Comparison of ENCODE assay signal across 8 cellular contexts in the genomic region with DNA sequence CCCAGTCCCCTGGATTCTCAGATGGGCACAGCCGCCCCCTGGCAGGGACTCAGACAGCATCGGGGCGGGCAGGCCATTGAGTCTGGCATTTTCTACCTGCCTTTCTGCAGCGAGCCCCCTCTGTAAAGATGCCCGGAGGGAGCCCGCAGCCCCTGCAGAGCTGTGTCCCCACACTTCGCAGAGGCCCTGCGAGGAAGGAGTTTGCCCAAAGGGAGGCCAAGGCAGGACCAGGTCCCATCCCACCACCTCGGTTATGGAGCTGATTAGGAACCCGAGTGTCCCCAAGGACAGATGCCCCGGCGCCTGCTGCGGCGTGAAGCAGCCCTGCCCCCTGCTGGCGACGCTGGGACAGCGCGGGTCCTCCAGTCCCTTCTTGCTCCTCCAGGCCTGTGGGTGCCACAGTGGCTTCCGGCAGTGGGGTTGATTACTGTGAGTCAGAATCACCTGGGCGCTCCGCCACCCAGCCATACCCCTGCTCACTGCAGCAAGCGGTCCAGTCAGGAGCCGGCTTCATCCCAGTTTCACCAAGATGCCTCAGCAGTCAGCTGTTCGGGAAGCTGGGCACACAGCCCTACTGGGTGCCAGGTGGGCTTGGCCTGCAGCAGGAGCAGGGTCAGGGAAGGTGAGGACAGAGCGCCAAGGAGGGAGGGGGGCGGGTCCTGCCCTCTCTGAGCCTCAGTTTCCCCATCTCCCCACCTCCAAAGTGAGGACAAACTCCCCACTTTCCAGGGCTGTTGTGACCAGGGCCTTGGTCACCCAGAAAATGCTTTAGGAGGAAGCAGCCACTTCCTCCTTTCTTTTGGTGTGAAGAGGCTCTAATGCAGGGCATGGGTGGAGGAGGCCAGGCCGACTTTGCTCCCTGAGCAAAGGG.
DNase-seq lines count a peak whose midpoint lies in the region; ATAC-seq lines count a peak whose summit lies in the region.

No MANE protein-coding gene starts in this region.

- peak; percentile 80 for ATAC-seq in HG03139 (IDR thresholded peaks at IDR 0.05; ENCODE audit: unreplicated experiment)

- peak; percentile 47 to 63 for DNase-seq in NCI-H2081 (lab: John Stamatoyannopoulos, UW)
- DNase-seq in NCI-H2081 treated with DMSO at 0.1 percent for 48 hours (lab: John Stamatoyannopoulos, UW) = no peak
- peak; percentile 30 to 64 for DNase-seq in NCI-H446 (lab: John Stamatoyannopoulos, UW)
- DNase-seq in activated CD4-positive, alpha-beta T cell treated with anti-CD3 and anti-CD28 coated beads for 4 hours = peak; percentile 85 to 88
- peak; percentile 85 for DNase-seq in cerebellar cortex (ENCODE audit: low spot score)
- DNase-seq in left kidney (ENCODE audit: low read depth, low spot score) = peak; percentile 90
- peak; percentile 86 to 87 for DNase-seq in stimulated activated CD4-positive, alpha-beta T cell treated with anti-CD3 and anti-CD28 coated beads, Interleukin-2, amount 100 ng/mL, for 24 hours
